In the genomic region with DNA sequence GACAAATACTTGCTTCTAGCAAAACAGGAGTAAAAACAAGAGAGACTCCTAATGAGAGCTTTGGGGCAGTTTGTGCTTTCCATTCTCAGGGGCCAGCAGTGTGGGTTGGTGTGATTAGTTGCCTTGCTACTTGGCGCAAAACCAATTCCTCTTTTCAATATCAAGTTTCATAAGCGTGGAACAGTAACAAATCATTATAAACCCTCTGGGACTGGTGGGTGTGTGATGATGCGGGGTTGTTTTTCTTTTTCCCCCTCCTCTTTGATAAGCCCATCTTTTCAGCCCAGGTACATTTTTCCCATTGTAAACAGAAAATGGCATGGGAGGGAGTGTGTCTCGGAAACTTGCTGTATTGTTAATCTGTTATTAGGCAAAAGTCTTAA, we compare ENCODE assay signal across 10 cellular contexts.
A peak's percentile ranks its signal among the peaks of the same experiment; 100 is the strongest.
DNase-seq lines count a peak whose midpoint lies in the region; ATAC-seq and TF ChIP-seq lines count a peak whose summit lies in the region.
"Had no signal": no experiment of that assay in that cellular context is flagged by ENCODE, and none has a peak within 500 bp of the region (broad histone marks: within the 10 kb centered on the region; RNA-seq: fewer than 3 reads in every experiment).

No MANE protein-coding gene starts in this region.

- ATAC-seq in stimulated activated naive B cell treated with anti-CD40 and anti-IgM and Interleukin-4, amounts not matched to agents 10 μg/mL and 1 μg/mL and 100 μg/mL, for 72 hours (replicated peaks) = peak; percentile 97 to 98
- ATAC-seq in GM21786 (IDR thresholded peaks at IDR 0.05; ENCODE audit: unreplicated experiment) = no peak
- ATAC-seq in HG03342 (IDR thresholded peaks at IDR 0.05; ENCODE audit: unreplicated experiment) = no peak

- no peaks in the 10 kb centered on the region for H3K9me3 Mint-ChIP-seq in stimulated activated naive B cell treated with anti-CD40 and anti-IgM and Interleukin-4, amounts not matched to agents 10 μg/mL and 1 μg/mL and 100 μg/mL, for 72 hours

- peaks cover 27 to 43% of the 10 kb centered on the region in 2 donors for H3K4me1 Mint-ChIP-seq in stimulated activated naive B cell treated with anti-CD40 and anti-IgM and Interleukin-4, amounts not matched to agents 10 μg/mL and 1 μg/mL and 100 μg/mL, for 72 hours

- TF ChIP-seq CTCF in fibroblast of the aortic adventitia (IDR thresholded peaks at IDR 0.05; ENCODE audit: insufficient read depth, low read length) = no peak

- peak overlapping the region; percentile 37 to 53 for H3K4me3 Mint-ChIP-seq in stimulated activated naive B cell treated with anti-CD40 and anti-IgM and Interleukin-4, amounts not matched to agents 10 μg/mL and 1 μg/mL and 100 μg/mL, for 72 hours

- peaks cover 9 to 20% of the 10 kb centered on the region in 2 donors for H3K36me3 Mint-ChIP-seq in stimulated activated naive B cell treated with anti-CD40 and anti-IgM and Interleukin-4, amounts not matched to agents 10 μg/mL and 1 μg/mL and 100 μg/mL, for 72 hours

- H3K4me3 ChIP-seq in fibroblast of the aortic adventitia (ENCODE audit: low read depth, low read length) = no peak overlapping the region
- H3K4me3 ChIP-seq: MG63 had no signal

- DNase-seq in DMS79 treated with DMSO at 0.1 percent for 48 hours (lab: John Stamatoyannopoulos, UW) = peak; percentile 44
- no peak for DNase-seq in DMS79 (lab: John Stamatoyannopoulos, UW)
- DNase-seq in NCI-H82 treated with DMSO at 0.1 percent for 48 hours (lab: John Stamatoyannopoulos, UW; ENCODE audit: unreplicated experiment) = peak; percentile 62
- DNase-seq in fibroblast of the aortic adventitia (ENCODE audit: low read depth) = peak; percentile 38
- DNase-seq in stimulated activated naive B cell treated with anti-CD40 and anti-IgM and Interleukin-4, amounts not matched to agents 10 μg/mL and 1 μg/mL and 100 μg/mL, for 72 hours = peak; percentile 41
- no peak for DNase-seq in cerebellum (ENCODE audit: low spot score)
- DNase-seq: 8988T, MG63 had no signal

- peak overlapping the region; percentile 84 for H3K27ac Mint-ChIP-seq in stimulated activated naive B cell treated with anti-CD40 and anti-IgM and Interleukin-4, amounts not matched to agents 10 μg/mL and 1 μg/mL and 100 μg/mL, for 72 hours

- no peaks in the 10 kb centered on the region for H3K27me3 Mint-ChIP-seq in stimulated activated naive B cell treated with anti-CD40 and anti-IgM and Interleukin-4, amounts not matched to agents 10 μg/mL and 1 μg/mL and 100 μg/mL, for 72 hours

Comparison
In these comparisons a context has a peak if more than half of its experiments do, and no peak if none do; other contexts are left out.
1. DNase-seq: peak in DMS79 treated with DMSO at 0.1 percent for 48 hours (single experiment), NCI-H82 treated with DMSO at 0.1 percent for 48 hours (single experiment), fibroblast of the aortic adventitia (single experiment) and stimulated activated naive B cell treated with anti-CD40 and anti-IgM and Interleukin-4, amounts not matched to agents 10 μg/mL and 1 μg/mL and 100 μg/mL, for 72 hours (single experiment); none in DMS79 (single experiment) and cerebellum (single experiment).
2. ATAC-seq: peak in stimulated activated naive B cell treated with anti-CD40 and anti-IgM and Interleukin-4, amounts not matched to agents 10 μg/mL and 1 μg/mL and 100 μg/mL, for 72 hours (2 of 2); none in GM21786 (single experiment) and HG03342 (single experiment).